8 cellular contexts compared by ENCODE assay signal in genomic region chr1:212630159-212630900, GRCh38. TPM values are rescaled to one million over a fixed set of nuclear protein-coding genes. Genes with fewer than 3 reads are reported as not detected.
DNase-seq lines count a peak whose midpoint lies in the region; ATAC-seq, FAIRE-seq and TF ChIP-seq lines count a peak whose summit lies in the region.

No MANE protein-coding gene starts in this region.

- H3K4me1 ChIP-seq in endothelial cell of umbilical vein (ENCODE audit: control insufficient read depth, extremely low read depth, insufficient read depth, low read length) (peaks cover 9% of the 10 kb centered on the region), stomach (peaks cover 0 to 6% (median 1%) of the 10 kb centered on the region in 4 donors)

- BruUV-seq in endothelial cell of umbilical vein (replicated peaks; lab: Mats Ljungman, UMichigan) = no TSS peak

- peaks cover 8% of the 10 kb centered on the region for H3K36me3 Mint-ChIP-seq in activated CD4-positive, alpha-beta memory T cell treated with anti-CD3 and anti-CD28 coated beads, Interleukin-2, amount 10 ng/mL, durations not matched to agents 7 days and 5 days (ENCODE audit: low read depth)
- H3K36me3 Mint-ChIP-seq in naive B cell = no peaks in the 10 kb centered on the region

- no peaks in the 10 kb centered on the region for H3K9me3 ChIP-seq in endothelial cell of umbilical vein (replicated peaks; ENCODE audit: control insufficient read depth, insufficient read depth, low read length)
- H3K9me3 ChIP-seq in stomach = peaks cover 0 to 6% (median 2%) of the 10 kb centered on the region in 4 donors

- peaks cover 12% of the 10 kb centered on the region for H3K9me3 Mint-ChIP-seq in activated CD4-positive, alpha-beta memory T cell treated with anti-CD3 and anti-CD28 coated beads, Interleukin-2, amount 10 ng/mL, durations not matched to agents 7 days and 5 days
- H3K9me3 Mint-ChIP-seq in naive B cell = peaks cover 0 to 4% (median 0%) of the 10 kb centered on the region in 7 donors

- no peak for FAIRE-seq in endothelial cell of umbilical vein (lab: Jason Lieb, UNC)

- DNase-seq in BJ (ENCODE audit: low read depth) (no peak), NCI-H774 (lab: John Stamatoyannopoulos, UW) (peak; percentile 34), endothelial cell of umbilical vein (ENCODE audit: low read depth, low spot score) (peak; percentile 42), naive B cell (peak; percentile 67), stomach (peak; percentile 68)
- peak; percentile 65 for DNase-seq in activated CD4-positive, alpha-beta memory T cell treated with anti-CD3 and anti-CD28 coated beads, Interleukin-2, amount 10 ng/mL, durations not matched to agents 7 days and 5 days

- H3K4me2 ChIP-seq in endothelial cell of umbilical vein (ENCODE audit: insufficient read depth, low read length) = no peak overlapping the region

- H3K27me3 Mint-ChIP-seq in activated CD4-positive, alpha-beta memory T cell treated with anti-CD3 and anti-CD28 coated beads, Interleukin-2, amount 10 ng/mL, durations not matched to agents 7 days and 5 days = peaks cover 3% of the 10 kb centered on the region
- H3K27me3 Mint-ChIP-seq in naive B cell = peaks cover 3 to 20% (median 13%) of the 10 kb centered on the region in 3 donors

- WGBS in stomach, 5 donors = 54 to 63% (median 62%) methylated on average over 13 to 16 of the region's 16 CpGs

- CTCF ChIA-PET in BJ (lab: Yijun Ruan, JAX) = interaction anchor here (1.0 to 5.7 kb wide), 11 partner anchors 9 to 174 kb away, joined by 3 to 31 read pairs (median 5); partner anchors contain the start of gene ATF3
- CTCF ChIA-PET in activated CD4-positive, alpha-beta memory T cell treated with anti-CD3 and anti-CD28 coated beads, Interleukin-2, amount 10 ng/mL, durations not matched to agents 7 days and 5 days (lab: Charles Lee) = interaction anchor here (0.9 to 2.0 kb wide), 7 partner anchors 12 to 153 kb away, joined by 3 to 8 read pairs (median 3); no protein-coding TSS in a partner anchor
- CTCF ChIA-PET in endothelial cell of umbilical vein (lab: Charles Lee) = interaction anchor here (1.3 to 2.4 kb wide), 7 partner anchors 11 to 153 kb away, joined by 3 to 24 read pairs (median 6); partner anchors contain the start of gene ATF3

- dilution Hi-C loops in endothelial cell of umbilical vein (cut with MboI; ENCODE audit: extremely low pct_ligation_motif_present, low sequenced_read_pairs) = no loop called here

- no peaks in the 10 kb centered on the region for H3K9me1 ChIP-seq in endothelial cell of umbilical vein (replicated peaks; ENCODE audit: control insufficient read depth, extremely low read depth, insufficient read depth, low read length)

- peaks cover 10% of the 10 kb centered on the region for H3K4me1 Mint-ChIP-seq in activated CD4-positive, alpha-beta memory T cell treated with anti-CD3 and anti-CD28 coated beads, Interleukin-2, amount 10 ng/mL, durations not matched to agents 7 days and 5 days
- peaks cover 7 to 22% (median 10%) of the 10 kb centered on the region in 3 donors for H3K4me1 Mint-ChIP-seq in naive B cell

- no peak for TF ChIP-seq EP300 in stomach (IDR thresholded peaks at IDR 0.05)

- no peaks in the 10 kb centered on the region for H4K20me1 ChIP-seq in endothelial cell of umbilical vein (replicated peaks; ENCODE audit: control insufficient read depth, extremely low read depth, insufficient read depth, low read length)

- H3K27ac Mint-ChIP-seq in activated CD4-positive, alpha-beta memory T cell treated with anti-CD3 and anti-CD28 coated beads, Interleukin-2, amount 10 ng/mL, durations not matched to agents 7 days and 5 days = no peak overlapping the region
- H3K27ac Mint-ChIP-seq in naive B cell = no peak overlapping the region

- no peak overlapping the region for H3K4me3 ChIP-seq in BJ (ENCODE audit: low read depth, low read length)
- no peak overlapping the region for H3K4me3 ChIP-seq in endothelial cell of umbilical vein (replicated peaks in 1 of 3; ENCODE audit: insufficient read depth in 1 of 3, low read depth in 1 of 3, low read length in 3 of 3)
- no peak overlapping the region for H3K4me3 ChIP-seq in stomach

- H3K4me3 Mint-ChIP-seq in activated CD4-positive, alpha-beta memory T cell treated with anti-CD3 and anti-CD28 coated beads, Interleukin-2, amount 10 ng/mL, durations not matched to agents 7 days and 5 days = no peak overlapping the region
- no peak overlapping the region for H3K4me3 Mint-ChIP-seq in naive B cell

- TF ChIP-seq POLR2A in endothelial cell of umbilical vein (IDR thresholded peaks at IDR 0.05; ENCODE audit: low read depth, low read length) (no peak), stomach (IDR thresholded peaks at IDR 0.05) (no peak)

- H3K9ac ChIP-seq in endothelial cell of umbilical vein (replicated peaks; ENCODE audit: extremely low read depth, insufficient read depth, low read length) = no peak overlapping the region

- TF ChIP-seq CTCF in BJ (IDR thresholded peaks at IDR 0.05; ENCODE audit: insufficient read depth, low read depth, low read length) (peak; percentile 88), endothelial cell of umbilical vein (IDR thresholded peaks at IDR 0.05; ENCODE audit: extremely low read depth in 1 of 2, insufficient read depth in 1 of 2, low read depth in 1 of 2, low read length in 2 of 2) (peak; percentile 73 to 86), stomach (IDR thresholded peaks at IDR 0.05) (peak in 5 of 7 experiments; percentile 70 to 91 (median 83))

- ATAC-seq in GM18870 (IDR thresholded peaks at IDR 0.05; ENCODE audit: unreplicated experiment) (peak; percentile 85), HG03060 (IDR thresholded peaks at IDR 0.05; ENCODE audit: low read depth, unreplicated experiment) (peak; percentile 81), naive B cell (ENCODE audit: low read depth in 2 of 2) (peak; percentile 94 to 96)

- no peaks in the 10 kb centered on the region for H3K36me3 ChIP-seq in BJ (ENCODE audit: control insufficient read depth, insufficient read depth, low read length)
- H3K36me3 ChIP-seq in endothelial cell of umbilical vein (ENCODE audit: control insufficient read depth in 2 of 2, extremely low read depth in 1 of 2, insufficient read depth in 2 of 2, low read length in 2 of 2) = no peaks in the 10 kb centered on the region
- H3K36me3 ChIP-seq in stomach = no peaks in the 10 kb centered on the region

- no peaks in the 10 kb centered on the region for H3K79me2 ChIP-seq in endothelial cell of umbilical vein (ENCODE audit: control insufficient read depth, insufficient read depth, low read length)

- no peak overlapping the region for H2AFZ ChIP-seq in endothelial cell of umbilical vein (ENCODE audit: low read depth, low read length)

- POLR2A ChIA-PET in BJ (lab: Charles Lee) (no interaction called here), endothelial cell of umbilical vein (lab: Charles Lee) (interaction anchor here (1.4 kb wide), 1 partner anchor 22 kb away, joined by 5 read pairs; the partner anchor contains the start of gene ATF3)
- POLR2A ChIA-PET in activated CD4-positive, alpha-beta memory T cell treated with anti-CD3 and anti-CD28 coated beads, Interleukin-2, amount 10 ng/mL, durations not matched to agents 7 days and 5 days (lab: Charles Lee) = interaction anchor here (0.6 to 1.1 kb wide), 2 partner anchors 16 to 22 kb away, joined by 3 read pairs; partner anchors contain the start of gene ATF3

- no peak overlapping the region for H3K27ac ChIP-seq in endothelial cell of umbilical vein (ENCODE audit: insufficient read depth, low read depth, low read length)
- no peak overlapping the region for H3K27ac ChIP-seq in stomach

- H3K27me3 ChIP-seq in BJ (ENCODE audit: control insufficient read depth, insufficient read depth, low read length) (peaks cover 12% of the 10 kb centered on the region), endothelial cell of umbilical vein (ENCODE audit: control insufficient read depth in 2 of 2, insufficient read depth in 2 of 2, low read length in 2 of 2) (peaks cover 0 to 6% of the 10 kb centered on the region in 2 experiments), stomach (no peaks in the 10 kb centered on the region)

- intact Hi-C loops in endothelial cell of umbilical vein (cut with micrococcal nuclease) (loop anchor here (1.0 kb wide), 1 partner anchor 153 kb away; no protein-coding TSS in a partner anchor), stomach (cut with DNase I; ENCODE audit: low total_unique reads) (no loop called here)

TF ChIP-seq in endothelial cell of umbilical vein, 7 proteins besides CTCF, POLR2A, EP300 and RAD21:
- TF ChIP-seq GATA2 (IDR thresholded peaks at IDR 0.05; ENCODE audit: insufficient read depth, insufficient read length, low read depth, low read length) (no peak), MYC (IDR thresholded peaks at IDR 0.05; ENCODE audit: low read depth, low read length) (no peak), EZH2 (IDR thresholded peaks at IDR 0.05; ENCODE audit: borderline replicate concordance, low read depth, low read length, severe bottlenecking) (no peak), FOS (IDR thresholded peaks at IDR 0.05; ENCODE audit: borderline replicate concordance, insufficient read depth, low read length) (no peak), JUN (IDR thresholded peaks at IDR 0.05; ENCODE audit: borderline replicate concordance, insufficient read depth, insufficient read length, low read depth) (no peak), POLR2AphosphoS5 (IDR thresholded peaks at IDR 0.05; ENCODE audit: insufficient read depth, low read depth, low read length) (no peak)
- TF ChIP-seq, protein P1, sequence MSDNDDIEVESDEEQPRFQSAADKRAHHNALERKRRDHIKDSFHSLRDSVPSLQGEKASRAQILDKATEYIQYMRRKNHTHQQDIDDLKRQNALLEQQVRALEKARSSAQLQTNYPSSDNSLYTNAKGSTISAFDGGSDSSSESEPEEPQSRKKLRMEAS (IDR thresholded peaks at IDR 0.05; ENCODE audit: insufficient read depth, insufficient read length) = no peak

RNA-seq across cellular contexts. Expression of gene ATF3, which starts 21.8 kb away (rescaled TPM):
- polyA plus RNA-seq in BJ (2011; rRNA removed) = 4.5 and 5.6 TPM in 2 replicates
- polyA minus RNA-seq in BJ (2011; rRNA and poly(A)+ RNA removed) = 13.0 and 13.7 TPM in 2 replicates
- total RNA-seq in activated CD4-positive, alpha-beta memory T cell treated with anti-CD3 and anti-CD28 coated beads, Interleukin-2, amount 10 ng/mL, durations not matched to agents 7 days and 5 days = 10 to 100 TPM; 21.6 to 21.8 TPM
- total RNA-seq in endothelial cell of umbilical vein = 6.1 and 10.7 TPM in 2 replicates
- polyA plus RNA-seq in endothelial cell of umbilical vein = 16.6 and 17.1 TPM in 2 replicates
- 15.0 and 27.2 TPM in 2 replicates for polyA plus RNA-seq in endothelial cell of umbilical vein (2011; cell fraction: cytosol; rRNA removed)
- polyA plus RNA-seq in endothelial cell of umbilical vein (2011; cell fraction: nucleus; rRNA removed) = 112 and 144 TPM in 2 replicates
- polyA plus RNA-seq in endothelial cell of umbilical vein (2012) = 20.5 and 21.1 TPM in 2 replicates
- polyA minus RNA-seq in endothelial cell of umbilical vein = 21.1 and 35.4 TPM in 2 replicates
- 24.9 TPM for polyA minus RNA-seq in endothelial cell of umbilical vein (2011; cell fraction: cytosol; rRNA and poly(A)+ RNA removed)
- polyA minus RNA-seq in endothelial cell of umbilical vein (2011; cell fraction: nucleus; rRNA and poly(A)+ RNA removed) = 91.9 and 95.5 TPM in 2 replicates
- polyA plus RNA-seq in naive B cell (ENCODE audit: low read depth in 6 of 6) = 1 to 10 TPM in 1 of 6 donors, under 1 TPM in 4, not detected in 1; 0.35 to 1.0 (median 0.76) TPM
- 10 to 100 TPM in 4 of 5 donors, not detected in 1; 14.0 to 59.8 (median 24.3) TPM for total RNA-seq in stomach
- 10 to 100 TPM; 19.9 to 60.2 (median 33.0) TPM for polyA plus RNA-seq in stomach
